ENCODE assay signal across 8 cellular contexts in genomic region chr13:29771247-29771646, GRCh38.
DNase-seq lines count a peak whose midpoint lies in the region; ATAC-seq and TF ChIP-seq lines count a peak whose summit lies in the region.

No MANE protein-coding gene starts in this region.

- no peak overlapping the region for H3K56ac ChIP-seq in IMR-90 (ENCODE audit: extremely low read depth, insufficient read depth, low read length)

- H2AK9ac ChIP-seq in IMR-90 (replicated peaks; ENCODE audit: low read depth, low read length, poor library complexity), result no peak overlapping the region

- TF ChIP-seq POLR2A in IMR-90 (IDR thresholded peaks at IDR 0.05; ENCODE audit: low read depth, low read length), result no peak

- no peak overlapping the region for H2BK5ac ChIP-seq in IMR-90 (ENCODE audit: low read depth, low read length, poor library complexity, severe bottlenecking)

- H3K9me1 ChIP-seq in IMR-90 (ENCODE audit: insufficient read depth, low read length), result peaks cover 2% of the 10 kb centered on the region; the same call in 1 of the 2 replicates

- WGBS in IMR-90 (ENCODE audit: extremely low coverage in 2 of 2, insufficient read length in 1 of 2), 2 experiments, result no CpG with 5 or more reads among the region's 2 CpGs

- intact Hi-C loops in IMR-90 (cut with micrococcal nuclease), result loop anchor here (1.0 to 2.0 kb wide), 3 partner anchors 74 to 342 kb away; no protein-coding TSS in a partner anchor

- ATAC-seq in IMR-90 (ENCODE audit: low read depth), result no peak; the same call in 1 of the 2 replicates
- ATAC-seq in T-cell (replicated peaks in 1 of 4), result peak; percentile 41 to 75 (median 46)
- no peak for ATAC-seq in HG03457 (IDR thresholded peaks at IDR 0.05; ENCODE audit: unreplicated experiment)
- no peak for ATAC-seq in GM19397 (IDR thresholded peaks at IDR 0.05; ENCODE audit: unreplicated experiment)
- no peak for ATAC-seq in HG03139 (IDR thresholded peaks at IDR 0.05; ENCODE audit: unreplicated experiment)
- no peak for ATAC-seq in HG03442 (IDR thresholded peaks at IDR 0.05; ENCODE audit: unreplicated experiment)

- H3K79me1 ChIP-seq in IMR-90 (ENCODE audit: low read depth in 1 of 2, low read length in 2 of 2), result peaks cover 11 to 12% of the 10 kb centered on the region in 2 experiments; a peak in 3 of 4 replicates

- no peaks in the 10 kb centered on the region for H3K27me3 Mint-ChIP-seq in T-cell
- H3K27me3 Mint-ChIP-seq in immature natural killer cell (ENCODE audit: low read depth in 3 of 3), result peaks cover 0 to 1% (median 0%) of the 10 kb centered on the region in 3 donors

- BruUV-seq in IMR-90 (replicated peaks; lab: Mats Ljungman, UMichigan), result no TSS peak

- H3K4me3 Mint-ChIP-seq in T-cell (no peak overlapping the region), immature natural killer cell (no peak overlapping the region)

- H3K27me3 ChIP-seq in IMR-90 (ENCODE audit: control insufficient read depth, insufficient read depth, low read length), result no peaks in the 10 kb centered on the region

- H3K36me3 Mint-ChIP-seq in T-cell (peaks cover 17% of the 10 kb centered on the region), immature natural killer cell (peaks cover 10% of the 10 kb centered on the region in 3 donors)

- H3K27ac ChIP-seq in IMR-90 (ENCODE audit: insufficient read depth, low read length), result no peak overlapping the region

- dilution Hi-C loops in IMR-90 (cut with HindIII; ENCODE audit: low sequenced_read_pairs, unreplicated experiment), result no loop called here

- H4K91ac ChIP-seq in IMR-90 (ENCODE audit: insufficient read depth, low read depth, low read length), result no peak overlapping the region

- no peak overlapping the region for H2BK120ac ChIP-seq in IMR-90 (ENCODE audit: low read depth, low read length)

- H2BK20ac ChIP-seq in IMR-90 (ENCODE audit: low read depth, low read length), result no peak overlapping the region

- POLR2A ChIA-PET in IMR-90 (lab: Charles Lee; ENCODE audit: unreplicated experiment) (no interaction called here), T-cell (lab: Charles Lee) (interaction anchor here in 1 of 2 donors (0.8 to 1.6 kb wide), 3 partner anchors 30 to 342 kb away, joined by 3 to 6 read pairs (median 4); partner anchors contain the start of gene UBL3)

- no peak overlapping the region for H2AFZ ChIP-seq in IMR-90 (replicated peaks; ENCODE audit: low read length, poor library complexity)

- in situ Hi-C loops in IMR-90 (cut with MboI; ENCODE audit: low sequenced_read_pairs), result loop anchor here (5.0 kb wide), 1 partner anchor 346 kb away; no protein-coding TSS in a partner anchor

- CTCF ChIA-PET in IMR-90 (lab: Yijun Ruan, JAX) (interaction anchor here (0.6 to 4.7 kb wide), 6 partner anchors 11 to 348 kb away, joined by 3 to 29 read pairs (median 5); no protein-coding TSS in a partner anchor), T-cell (lab: Charles Lee) (interaction anchor here (0.6 to 10.5 kb wide), 40 partner anchors 9 to 1088 kb away, joined by 3 to 352 read pairs (median 4); partner anchors contain the start of gene UBL3 (in 1 of the 2))

- no peak overlapping the region for H3K23ac ChIP-seq in IMR-90 (ENCODE audit: low read depth, low read length)

- H3K9me3 Mint-ChIP-seq in T-cell (no peaks in the 10 kb centered on the region), immature natural killer cell (no peaks in the 10 kb centered on the region)

- H4K20me1 ChIP-seq in IMR-90 (ENCODE audit: insufficient read depth, low read length), result no peaks in the 10 kb centered on the region

- 0 out of 2 replicates have a peak, but pooled peaks cover 1% of the 10 kb centered on the region for H3K36me3 ChIP-seq in IMR-90 (ENCODE audit: control insufficient read depth, insufficient read depth, low read length)

- H3K4me1 Mint-ChIP-seq in T-cell (peaks cover 5 to 7% (median 6%) of the 10 kb centered on the region in 3 donors), immature natural killer cell (peaks cover 0 to 3% of the 10 kb centered on the region in 2 donors)

- H3K27ac Mint-ChIP-seq in T-cell (no peak overlapping the region), immature natural killer cell (no peak overlapping the region)

- no peak overlapping the region for H3K4ac ChIP-seq in IMR-90 (ENCODE audit: low read depth, low read length)

- H3K14ac ChIP-seq in IMR-90 (replicated peaks; ENCODE audit: low read depth, low read length), result no peak overlapping the region

- H3K4me3 ChIP-seq in IMR-90 (ENCODE audit: insufficient read depth, low read depth, low read length), result no peak overlapping the region

- no peak overlapping the region for H2AK5ac ChIP-seq in IMR-90 (ENCODE audit: low read depth, low read length)

- no peak overlapping the region for H3K9ac ChIP-seq in IMR-90 (ENCODE audit: low read depth, low read length)

- H3K18ac ChIP-seq in IMR-90 (ENCODE audit: low read depth, low read length), result no peak overlapping the region

- H3K9me3 ChIP-seq in IMR-90 (ENCODE audit: control insufficient read depth, insufficient read depth, low read length), result no peaks in the 10 kb centered on the region

- TF ChIP-seq RAD21 in IMR-90 (IDR thresholded peaks at IDR 0.05; ENCODE audit: low read length), result peak; percentile 64

- H3K4me2 ChIP-seq in IMR-90 (ENCODE audit: low read depth, low read length), result no peak overlapping the region

- H2BK15ac ChIP-seq in IMR-90 (ENCODE audit: low read depth, low read length), result no peak overlapping the region

- no peak overlapping the region for H4K5ac ChIP-seq in IMR-90 (ENCODE audit: low read depth, low read length)

- H3K4me1 ChIP-seq in IMR-90 (ENCODE audit: control insufficient read depth, insufficient read depth, low read length), result 0 out of 2 replicates have a peak, but pooled peaks cover 2% of the 10 kb centered on the region

- no peak overlapping the region for H4K8ac ChIP-seq in IMR-90 (ENCODE audit: low read depth in 2 of 2, low read length in 2 of 2)

- peak; percentile 59 for TF ChIP-seq CTCF in IMR-90 (conservative IDR thresholded peaks at IDR 0.05; ENCODE audit: low read depth, low read length)

- DNase-seq in COR-L47 (lab: John Stamatoyannopoulos, UW), result peak; percentile 32
- peak; percentile 49 for DNase-seq in IMR-90
- DNase-seq in T-cell, result peak in 1 of 34 experiments; percentile 10
- DNase-seq in immature natural killer cell, result peak; percentile 29 to 39 (median 36)

TF ChIP-seq in IMR-90, 13 proteins besides CTCF, POLR2A, EP300 and RAD21:
- TF ChIP-seq CHD1 (IDR thresholded peaks at IDR 0.05; ENCODE audit: low read depth, low read length), result no peak
- TF ChIP-seq SMC3 (IDR thresholded peaks at IDR 0.05; ENCODE audit: low read depth, low read length), result peak; percentile 63

Comparison
In these comparisons a context has a peak if more than half of its experiments do, and no peak if none do; other contexts are left out.
1. ATAC-seq: peak in T-cell (4 of 4); none in IMR-90 (single experiment), HG03457 (single experiment), GM19397 (single experiment), HG03139 (single experiment) and HG03442 (single experiment).